Comparison of ENCODE assay signal across 12 cellular contexts in the genomic region with DNA sequence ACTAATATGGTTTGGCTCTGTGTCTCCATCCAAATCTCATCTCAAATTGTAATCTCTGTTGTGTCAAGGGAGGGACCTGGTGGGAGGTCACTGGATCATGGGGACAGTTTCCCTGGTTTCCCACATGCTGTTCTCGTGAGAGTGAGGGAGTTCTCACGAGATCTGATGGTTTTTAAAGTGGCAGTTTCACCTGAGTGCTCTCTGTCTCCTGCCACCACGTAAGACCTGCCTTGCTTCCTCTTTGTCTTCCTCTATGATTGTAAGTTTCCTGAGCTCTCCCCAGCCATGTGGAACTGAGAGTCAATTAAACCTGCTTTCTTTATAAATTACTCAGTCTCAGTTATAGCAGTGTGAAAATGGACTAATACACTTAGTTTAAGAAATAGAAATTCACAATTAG.
DNase-seq lines count a peak whose midpoint lies in the region; ATAC-seq and TF ChIP-seq lines count a peak whose summit lies in the region.
"Had no signal": no experiment of that assay in that cellular context is flagged by ENCODE, and none has a peak within 500 bp of the region (broad histone marks: within the 10 kb centered on the region; RNA-seq: fewer than 3 reads in every experiment).

No MANE protein-coding gene starts in this region.

- peaks cover 6% of the 10 kb centered on the region for H3K27me3 Mint-ChIP-seq in Caco-2 (ENCODE audit: insufficient read depth, unreplicated experiment)
- H3K27me3 Mint-ChIP-seq in activated CD4-positive, alpha-beta memory T cell treated with anti-CD3 and anti-CD28 coated beads, Interleukin-2, amount 10 ng/mL, durations not matched to agents 7 days and 5 days = peaks cover 10% of the 10 kb centered on the region

- H3K9me3 Mint-ChIP-seq in Caco-2 (ENCODE audit: unreplicated experiment) = no peaks in the 10 kb centered on the region
- H3K9me3 Mint-ChIP-seq in activated CD4-positive, alpha-beta memory T cell treated with anti-CD3 and anti-CD28 coated beads, Interleukin-2, amount 10 ng/mL, durations not matched to agents 7 days and 5 days = no peaks in the 10 kb centered on the region
- H3K9me3 Mint-ChIP-seq: brain; stimulated activated effector memory CD8-positive, alpha-beta T cell treated with anti-CD3 and anti-CD28 coated beads, Interleukin-12 subunit alpha, Interleukin-12 subunit beta, amount 100 ng/mL, for 72 hours had no signal

- POLR2A ChIA-PET in Caco-2 (lab: Charles Lee) = no interaction called here
- POLR2A ChIA-PET in activated CD4-positive, alpha-beta memory T cell treated with anti-CD3 and anti-CD28 coated beads, Interleukin-2, amount 10 ng/mL, durations not matched to agents 7 days and 5 days (lab: Charles Lee) = no interaction called here

- no peaks in the 10 kb centered on the region for H3K27me3 ChIP-seq in Caco-2 (replicated peaks; ENCODE audit: control insufficient read depth, insufficient read depth, low read length)

- no peak for TF ChIP-seq CTCF in GM10266 (IDR thresholded peaks at IDR 0.05; ENCODE audit: control insufficient read depth, insufficient read depth, low read depth, missing control alignments)
- no peak for TF ChIP-seq CTCF in Caco-2 (IDR thresholded peaks at IDR 0.05; ENCODE audit: insufficient read depth in 1 of 2, low read depth in 1 of 2, low read length in 1 of 2, severe bottlenecking in 1 of 2, unreplicated experiment in 1 of 2)

- no TSS peak for BruUV-seq in Caco-2 (replicated peaks; lab: Mats Ljungman, UMichigan)

- CTCF ChIA-PET in Caco-2 (lab: Charles Lee) = interaction anchor here (0.6 kb wide), 1 partner anchor 631 kb away, joined by 5 read pairs; no protein-coding TSS in a partner anchor
- CTCF ChIA-PET in activated CD4-positive, alpha-beta memory T cell treated with anti-CD3 and anti-CD28 coated beads, Interleukin-2, amount 10 ng/mL, durations not matched to agents 7 days and 5 days (lab: Charles Lee) = no interaction called here

- no peak overlapping the region for H3K27ac Mint-ChIP-seq in Caco-2 (ENCODE audit: unreplicated experiment)
- no peak overlapping the region for H3K27ac Mint-ChIP-seq in activated CD4-positive, alpha-beta memory T cell treated with anti-CD3 and anti-CD28 coated beads, Interleukin-2, amount 10 ng/mL, durations not matched to agents 7 days and 5 days
- H3K27ac Mint-ChIP-seq: brain; stimulated activated effector memory CD8-positive, alpha-beta T cell treated with anti-CD3 and anti-CD28 coated beads, Interleukin-12 subunit alpha, Interleukin-12 subunit beta, amount 100 ng/mL, for 72 hours had no signal

- H3K9me3 ChIP-seq in Caco-2 = no peaks in the 10 kb centered on the region
- H3K9me3 ChIP-seq: lower lobe of right lung had no signal

- H3K4me1 ChIP-seq in Caco-2 = no peaks in the 10 kb centered on the region
- H3K4me1 ChIP-seq: lower lobe of right lung had no signal

- no peak overlapping the region for H3K4me3 ChIP-seq in Caco-2 (ENCODE audit: low read depth, low read length)
- H3K4me3 ChIP-seq: lower lobe of right lung had no signal

- ATAC-seq in GM18508 (IDR thresholded peaks at IDR 0.05; ENCODE audit: insufficient read depth, unreplicated experiment) (peak; percentile 71), GM21390 (IDR thresholded peaks at IDR 0.05; ENCODE audit: unreplicated experiment) (peak; percentile 88), HG03108 (IDR thresholded peaks at IDR 0.05; ENCODE audit: unreplicated experiment) (peak; percentile 85)
- ATAC-seq: lower lobe of right lung; stimulated activated effector memory CD8-positive, alpha-beta T cell treated with anti-CD3 and anti-CD28 coated beads, Interleukin-12 subunit alpha, Interleukin-12 subunit beta, amount 100 ng/mL, for 72 hours had no signal

- no peaks in the 10 kb centered on the region for H3K36me3 Mint-ChIP-seq in Caco-2 (ENCODE audit: insufficient read depth, unreplicated experiment)
- H3K36me3 Mint-ChIP-seq in activated CD4-positive, alpha-beta memory T cell treated with anti-CD3 and anti-CD28 coated beads, Interleukin-2, amount 10 ng/mL, durations not matched to agents 7 days and 5 days (ENCODE audit: low read depth) = no peaks in the 10 kb centered on the region
- H3K36me3 Mint-ChIP-seq: brain; stimulated activated effector memory CD8-positive, alpha-beta T cell treated with anti-CD3 and anti-CD28 coated beads, Interleukin-12 subunit alpha, Interleukin-12 subunit beta, amount 100 ng/mL, for 72 hours had no signal

- DNase-seq in RPMI8226 = peak; percentile 13
- DNase-seq in GM10266 (ENCODE audit: extremely low spot score) = no peak
- DNase-seq in Caco-2 = no peak
- no peak for DNase-seq in OCI-M2 (lab: John Stamatoyannopoulos, UW; ENCODE audit: unreplicated experiment)
- DNase-seq in activated CD4-positive, alpha-beta memory T cell treated with anti-CD3 and anti-CD28 coated beads, Interleukin-2, amount 10 ng/mL, durations not matched to agents 7 days and 5 days = no peak
- DNase-seq: lower lobe of right lung, NCI-H1092 had no signal

- intact Hi-C loops in Caco-2 (cut with micrococcal nuclease; ENCODE audit: unreplicated experiment) = no loop called here

- peaks cover 5% of the 10 kb centered on the region for H3K4me1 Mint-ChIP-seq in Caco-2 (ENCODE audit: low read depth, unreplicated experiment)
- no peaks in the 10 kb centered on the region for H3K4me1 Mint-ChIP-seq in activated CD4-positive, alpha-beta memory T cell treated with anti-CD3 and anti-CD28 coated beads, Interleukin-2, amount 10 ng/mL, durations not matched to agents 7 days and 5 days
- H3K4me1 Mint-ChIP-seq: brain had no signal

- no peak overlapping the region for H3K4me3 Mint-ChIP-seq in Caco-2 (ENCODE audit: unreplicated experiment)
- no peak overlapping the region for H3K4me3 Mint-ChIP-seq in activated CD4-positive, alpha-beta memory T cell treated with anti-CD3 and anti-CD28 coated beads, Interleukin-2, amount 10 ng/mL, durations not matched to agents 7 days and 5 days
- H3K4me3 Mint-ChIP-seq: brain; stimulated activated effector memory CD8-positive, alpha-beta T cell treated with anti-CD3 and anti-CD28 coated beads, Interleukin-12 subunit alpha, Interleukin-12 subunit beta, amount 100 ng/mL, for 72 hours had no signal

- H3K36me3 ChIP-seq in Caco-2 (ENCODE audit: control insufficient read depth, insufficient read depth, low read length) = no peaks in the 10 kb centered on the region
- H3K36me3 ChIP-seq: lower lobe of right lung had no signal
